Comparison of ENCODE assay signal across 18 cellular contexts in the genomic region with DNA sequence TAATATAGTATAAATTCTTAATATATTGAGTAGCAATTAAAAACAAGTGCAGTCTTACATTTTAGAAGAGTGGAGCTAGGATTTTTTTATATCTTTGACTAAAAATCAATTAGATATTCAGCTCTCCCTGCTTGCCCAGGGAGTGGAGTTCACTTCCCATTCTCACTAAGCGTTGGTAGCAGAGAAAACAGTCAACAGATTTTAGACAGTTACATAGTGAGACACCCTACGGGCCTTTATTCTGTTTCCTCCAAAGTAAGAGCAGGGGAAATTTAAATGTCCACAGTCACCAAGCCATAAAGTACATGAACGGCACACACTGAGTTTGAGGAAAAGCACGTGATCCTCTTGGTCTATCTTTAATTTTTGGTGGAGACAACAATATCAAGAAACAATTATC.
"Had no signal": no experiment of that assay in that cellular context is flagged by ENCODE, and none has a peak within 500 bp of the region (broad histone marks: within the 10 kb centered on the region; RNA-seq: fewer than 3 reads in every experiment).

No MANE protein-coding gene starts in this region.

- H3K27ac ChIP-seq: colonic mucosa, left lung, thoracic aorta, upper lobe of left lung had no signal

- H3K9me3 Mint-ChIP-seq: neural crest cell had no signal

- H3K27me3 Mint-ChIP-seq: activated CD4-positive, alpha-beta T cell treated with anti-CD3 and anti-CD28 coated beads, Interleukin-2, amount 10 ng/mL, durations not matched to agents 24 days and 14 days; activated T-cell treated with anti-CD3 and anti-CD28 coated beads, Interleukin-2, amount 50 U/mL, for 24 hours; progenitor cell of endocrine pancreas had no signal

- H3K36me3 ChIP-seq: colonic mucosa, heart left ventricle, left lung, thoracic aorta, upper lobe of left lung had no signal

- H3K9me3 ChIP-seq: colonic mucosa, left lung, thoracic aorta, upper lobe of left lung had no signal

- H3K27me3 ChIP-seq: colonic mucosa, heart left ventricle, left lung, upper lobe of left lung had no signal

- H3K4me3 Mint-ChIP-seq: activated CD4-positive, alpha-beta T cell treated with anti-CD3 and anti-CD28 coated beads, Interleukin-2, amount 10 ng/mL, durations not matched to agents 24 days and 14 days; activated CD8-positive, alpha-beta T cell treated with anti-CD3 and anti-CD28 coated beads, Interleukin-2, amount 10 ng/mL, durations not matched to agents 7 days and 5 days; activated T-cell treated with anti-CD3 and anti-CD28 coated beads, Interleukin-2, amount 50 U/mL, for 24 hours; neural crest cell had no signal

- H3K4me1 ChIP-seq: colonic mucosa had no signal

- H3K27ac Mint-ChIP-seq: activated CD4-positive, alpha-beta T cell treated with anti-CD3 and anti-CD28 coated beads, Interleukin-2, amount 10 ng/mL, durations not matched to agents 24 days and 14 days; activated CD8-positive, alpha-beta T cell treated with anti-CD3 and anti-CD28 coated beads, Interleukin-2, amount 10 ng/mL, durations not matched to agents 7 days and 5 days; activated T-cell treated with anti-CD3 and anti-CD28 coated beads, Interleukin-2, amount 50 U/mL, for 24 hours; progenitor cell of endocrine pancreas had no signal

- DNase-seq: activated CD4-positive, alpha-beta T cell treated with anti-CD3 and anti-CD28 coated beads, Interleukin-2, amount 10 ng/mL, durations not matched to agents 24 days and 14 days; activated CD4-positive, CD25-positive, alpha-beta regulatory T cell; activated CD8-positive, alpha-beta T cell treated with anti-CD3 and anti-CD28 coated beads, Interleukin-2, amount 10 ng/mL, durations not matched to agents 7 days and 5 days; activated naive CD4-positive, alpha-beta T cell treated with anti-CD3 and anti-CD28 coated beads, Interleukin-2, amount 50 U/mL, for 16 hours; activated T-cell treated with anti-CD3 and anti-CD28 coated beads, Interleukin-2, amount 50 U/mL, for 24 hours; colonic mucosa; heart left ventricle; left lung; mammary epithelial cell; midbrain; stimulated activated CD4-positive, alpha-beta T cell treated with anti-CD3 and anti-CD28 coated beads, Interleukin-2, amount 100 ng/mL, for 48 hours; T-helper 1 cell; T1000; upper lobe of left lung had no signal

- FAIRE-seq: frontal cortex had no signal

- H3K4me3 ChIP-seq: colonic mucosa, heart left ventricle, left lung, thoracic aorta, upper lobe of left lung had no signal
